26 cellular contexts compared by ENCODE assay signal in the genomic region with DNA sequence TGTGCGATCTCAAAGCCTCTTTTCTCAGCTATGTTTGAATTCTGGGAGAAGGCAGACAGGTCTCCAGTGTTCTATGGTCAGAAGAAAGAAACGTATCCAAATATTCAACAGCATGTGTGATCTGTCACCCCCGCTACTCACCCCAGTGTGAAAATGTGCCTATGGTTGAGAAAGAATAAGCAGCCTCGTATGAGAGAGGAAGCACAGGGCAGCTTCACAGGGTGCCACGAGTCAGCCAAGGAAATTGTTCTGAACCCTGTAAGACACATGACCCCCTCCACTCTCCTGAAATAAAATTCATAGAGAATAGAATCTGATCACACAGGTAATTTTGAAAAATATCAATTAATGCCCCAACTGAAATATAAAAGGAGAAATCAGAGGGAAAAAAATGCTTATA. TPM values are rescaled to one million over a fixed set of nuclear protein-coding genes. Genes with fewer than 3 reads are reported as not detected.
DNase-seq lines count a peak whose midpoint lies in the region; ATAC-seq, FAIRE-seq and TF ChIP-seq lines count a peak whose summit lies in the region.
"Had no signal": no experiment of that assay in that cellular context is flagged by ENCODE, and none has a peak within 500 bp of the region (broad histone marks: within the 10 kb centered on the region; RNA-seq: fewer than 3 reads in every experiment).

No MANE protein-coding gene starts in this region.

- H3K4me3 ChIP-seq in ACC112 (ENCODE audit: low read depth, low read length) = no peak overlapping the region
- H3K4me3 ChIP-seq in GM12878 = no peak overlapping the region
- no peak overlapping the region for H3K4me3 ChIP-seq in lower lobe of right lung
- H3K4me3 ChIP-seq: upper lobe of left lung had no signal

- CTCF ChIA-PET in GM12878 (lab: Yijun Ruan, JAX) = interaction anchor here (0.8 kb wide), 1 partner anchor 10 kb away, joined by 4 read pairs; a partner anchor contains a TSS
- CTCF ChIA-PET in MCF 10A (lab: Yijun Ruan, JAX) = no interaction called here

- peak; percentile 74 for FAIRE-seq in GM12878 (lab: Jason Lieb, UNC)
- FAIRE-seq: colon, G401.6 had no signal

- H3K9me3 Mint-ChIP-seq in MCF 10A (ENCODE audit: unreplicated experiment) = no peaks in the 10 kb centered on the region
- H3K9me3 Mint-ChIP-seq: activated CD4-positive, alpha-beta memory T cell treated with anti-CD3 and anti-CD28 coated beads for 36 hours; brain; CD4-positive, alpha-beta T cell; endodermal cell; natural killer cell had no signal

- no peaks in the 10 kb centered on the region for H3K79me2 ChIP-seq in ACC112 (ENCODE audit: control insufficient read depth, insufficient read depth, low read length, unreplicated experiment)
- no peaks in the 10 kb centered on the region for H3K79me2 ChIP-seq in GM12878 (ENCODE audit: control insufficient read depth, insufficient read depth, low read length)

- H3K9me3 ChIP-seq in GM12878 (replicated peaks; ENCODE audit: control insufficient read depth, insufficient read depth, low read length) = no peaks in the 10 kb centered on the region
- H3K9me3 ChIP-seq in lower lobe of right lung = no peaks in the 10 kb centered on the region
- H3K9me3 ChIP-seq: SK-N-SH, upper lobe of left lung had no signal

- SMC1A ChIA-PET in GM12878 (lab: Charles Lee; ENCODE audit: uncharacterized antibody, unreplicated experiment) = no interaction called here

- no peaks in the 10 kb centered on the region for H3K4me1 Mint-ChIP-seq in MCF 10A (ENCODE audit: insufficient read depth, unreplicated experiment)
- H3K4me1 Mint-ChIP-seq: brain, natural killer cell had no signal

- H4K20me1 ChIP-seq in GM12878 (ENCODE audit: control insufficient read depth, insufficient read depth) = no peaks in the 10 kb centered on the region

- H3K27ac Mint-ChIP-seq in MCF 10A (ENCODE audit: low read depth, unreplicated experiment) = no peak overlapping the region
- H3K27ac Mint-ChIP-seq: activated CD4-positive, alpha-beta memory T cell treated with anti-CD3 and anti-CD28 coated beads for 36 hours; CD4-positive, alpha-beta T cell; endodermal cell; natural killer cell had no signal

- TF ChIP-seq CTCF in GM12878 (IDR thresholded peaks at IDR 0.05 in 2 of 3, conservative IDR thresholded peaks at IDR 0.05 in 1 of 3; ENCODE audit: control insufficient read depth in 2 of 3, extremely low read depth in 1 of 3, insufficient read depth in 1 of 3, low read depth in 3 of 3, low read length in 3 of 3) (no peak), lower lobe of right lung (IDR thresholded peaks at IDR 0.05) (no peak), MCF 10A (IDR thresholded peaks at IDR 0.05; ENCODE audit: unreplicated experiment) (no peak)

- H3K27me3 ChIP-seq in ACC112 (ENCODE audit: insufficient read depth, low read length) = no peaks in the 10 kb centered on the region
- H3K27me3 ChIP-seq in GM12878 (replicated peaks in 1 of 2; ENCODE audit: control insufficient read depth in 2 of 2, insufficient read depth in 2 of 2, low read length in 1 of 2) = no peaks in the 10 kb centered on the region
- no peaks in the 10 kb centered on the region for H3K27me3 ChIP-seq in lower lobe of right lung (ENCODE audit: low read depth)
- H3K27me3 ChIP-seq: upper lobe of left lung had no signal

- POLR2A ChIA-PET in GM12878 (lab: Charles Lee) = interaction anchor here (0.6 kb wide), 1 partner anchor 315 kb away, joined by 3 read pairs; no protein-coding TSS in a partner anchor
- POLR2A ChIA-PET in MCF 10A (lab: Yijun Ruan, JAX) = interaction anchor here (0.7 to 3.7 kb wide), 4 partner anchors 8 to 697 kb away, joined by 3 to 13 read pairs (median 4); a partner anchor contains a TSS

- TF ChIP-seq POLR2A in GM12878 (IDR thresholded peaks at IDR 0.05; ENCODE audit: low read depth, low read length) = no peak

- peak overlapping the region; percentile 14 for H2AFZ ChIP-seq in ACC112 (ENCODE audit: low read length, unreplicated experiment)
- no peak overlapping the region for H2AFZ ChIP-seq in GM12878 (ENCODE audit: control insufficient read depth, low read depth, low read length)

- in situ Hi-C loops in GM12878 (cut with MboI) = no loop called here

- WGBS in GM12878 (ENCODE audit: insufficient coverage, insufficient replicate concordance, low lambda C conversion rate, missing lambda C conversion rate) = 58% methylated on average over 5 of the region's 5 CpGs

- BruUV-seq in GM12878 (replicated peaks; lab: Mats Ljungman, UMichigan) = no TSS peak
- BruUV-seq in MCF 10A (replicated peaks; lab: Mats Ljungman, UMichigan) = no TSS peak

- no peak overlapping the region for H3K4me2 ChIP-seq in GM12878 (ENCODE audit: control insufficient read depth, insufficient read depth)
- H3K4me2 ChIP-seq: SK-N-SH had no signal

- DNase-seq in GDM1 (lab: John Stamatoyannopoulos, UW) (peak; percentile 10), GM12878 (ENCODE audit: low read depth, low spot score) (no peak), lower lobe of right lung (no peak), NCI-H2081 treated with DMSO at 0.1 percent for 48 hours (lab: John Stamatoyannopoulos, UW) (no peak), MCF 10A (ENCODE audit: unreplicated experiment) (no peak)
- no peak for DNase-seq in stimulated activated CD4-positive, alpha-beta T cell treated with anti-CD3 and anti-CD28 coated beads, Interleukin-2, amount 100 ng/mL, for 24 hours
- DNase-seq: activated CD4-positive, alpha-beta memory T cell treated with anti-CD3 and anti-CD28 coated beads for 36 hours; activated CD4-positive, CD25-positive, alpha-beta regulatory T cell; activated gamma-delta T cell; activated T-cell treated with anti-CD3 and anti-CD28 coated beads for 4 hours; CD4-positive, alpha-beta T cell; endodermal cell; glutamatergic neuron; midbrain; natural killer cell; NCI-H524 treated with DMSO at 0.1 percent for 48 hours; posterior cingulate gyrus; RPMI8226; SK-N-SH; T-helper 9 cell had no signal

- ATAC-seq in GM12878 = peak; percentile 24; the same call in 1 of the 3 replicates
- peak; percentile 73 to 78 for ATAC-seq in lower lobe of right lung
- no peak for ATAC-seq in GM18498 (IDR thresholded peaks at IDR 0.05; ENCODE audit: unreplicated experiment)
- ATAC-seq: natural killer cell had no signal

- RAD21 ChIA-PET in GM12878 (lab: Charles Lee; ENCODE audit: unreplicated experiment) = no interaction called here

- no peak for TF ChIP-seq EP300 in GM12878 (IDR thresholded peaks at IDR 0.05; ENCODE audit: borderline replicate concordance in 1 of 2, control insufficient read depth in 1 of 2, low read depth in 2 of 2, low read length in 2 of 2)

- no peaks in the 10 kb centered on the region for H3K36me3 Mint-ChIP-seq in MCF 10A (ENCODE audit: insufficient read depth, unreplicated experiment)
- H3K36me3 Mint-ChIP-seq: activated CD4-positive, alpha-beta memory T cell treated with anti-CD3 and anti-CD28 coated beads for 36 hours; brain; natural killer cell had no signal

- no peak for TF ChIP-seq RAD21 in GM12878 (IDR thresholded peaks at IDR 0.05; ENCODE audit: insufficient read depth, low read depth, low read length)

- H3K4me1 ChIP-seq in ACC112 (ENCODE audit: control insufficient read depth, insufficient read depth, low read length, unreplicated experiment) (no peaks in the 10 kb centered on the region), GM12878 (ENCODE audit: control insufficient read depth, insufficient read depth, low read length) (no peaks in the 10 kb centered on the region), lower lobe of right lung (peaks cover 10% of the 10 kb centered on the region)

- H3K27me3 Mint-ChIP-seq in MCF 10A (ENCODE audit: insufficient read depth, unreplicated experiment) = no peaks in the 10 kb centered on the region
- H3K27me3 Mint-ChIP-seq: activated CD4-positive, alpha-beta memory T cell treated with anti-CD3 and anti-CD28 coated beads for 36 hours had no signal

- no peak overlapping the region for H3K27ac ChIP-seq in ACC112 (ENCODE audit: low read depth, low read length)
- H3K27ac ChIP-seq in GM12878 (ENCODE audit: control insufficient read depth, insufficient read depth) = no peak overlapping the region
- H3K27ac ChIP-seq in lower lobe of right lung = peak overlapping the region; percentile 6

- intact Hi-C loops in GM12878 (cut with micrococcal nuclease; ENCODE audit: unreplicated experiment) = no loop called here
- intact Hi-C loops in lower lobe of right lung (cut with DNase I) = no loop called here
- intact Hi-C loops in MCF 10A (cut with micrococcal nuclease) = no loop called here

- H3K9ac ChIP-seq in GM12878 (ENCODE audit: control insufficient read depth, insufficient read depth, low read length) = no peak overlapping the region
- H3K9ac ChIP-seq: SK-N-SH had no signal

- no peak overlapping the region for H3K4me3 Mint-ChIP-seq in MCF 10A (ENCODE audit: unreplicated experiment)
- H3K4me3 Mint-ChIP-seq: activated CD4-positive, alpha-beta memory T cell treated with anti-CD3 and anti-CD28 coated beads for 36 hours; brain; CD4-positive, alpha-beta T cell; endodermal cell; natural killer cell had no signal

- H3K36me3 ChIP-seq in ACC112 (ENCODE audit: insufficient read depth, low read length) (no peaks in the 10 kb centered on the region), GM12878 (ENCODE audit: control insufficient read depth in 2 of 2, insufficient read depth in 2 of 2, low read length in 1 of 2) (no peaks in the 10 kb centered on the region), lower lobe of right lung (no peaks in the 10 kb centered on the region)
- H3K36me3 ChIP-seq: upper lobe of left lung had no signal

RNA-seq across cellular contexts. Expression of a gene that starts 8.0 kb away (rescaled TPM):
- 1,461 and 1,609 TPM in 2 replicates for total RNA-seq in GM12878 (2013; cell fraction: nucleolus; rRNA removed)
- total RNA-seq in GM12878 (2014; rRNA removed) = 236 and 277 TPM in 2 replicates
- 241 and 248 TPM in 2 replicates for total RNA-seq in GM12878 (2014; rRNA removed; fragmentation: Illumina TruSeq; extraction: Trizol)
- 262 and 263 TPM in 2 replicates for total RNA-seq in GM12878 (2021)
- 149 TPM for polyA plus RNA-seq in GM12878 (2011; ENCODE audit: low read depth)
- polyA plus RNA-seq in GM12878 (2011; rRNA removed) = 565 and 880 TPM in 2 replicates
- polyA plus RNA-seq in GM12878 (2011; cell fraction: cytosol; rRNA removed) = 149 and 276 TPM in 2 replicates
- 1,214 and 1,398 TPM in 2 replicates for polyA plus RNA-seq in GM12878 (2011; cell fraction: nucleus; rRNA removed)
- polyA plus RNA-seq in GM12878 (2012) = 229 and 264 TPM in 2 replicates
- 324 and 460 TPM in 2 replicates for polyA plus RNA-seq in GM12878 (2014; fragmentation: Illumina TruSeq; extraction: Trizol)
- 100 to 1,000 TPM; 163 to 170 TPM for polyA plus RNA-seq in GM12878 (2014; fragmentation: Nextera tagmentation; extraction: Ambion mirVana)
- 150 and 191 TPM in 2 replicates for polyA plus RNA-seq in GM12878 (2014; rRNA removed)
- polyA plus RNA-seq in GM12878 (2016; fragmentation: Nextera tagmentation; extraction: Ambion mirVana) = 100 to 1,000 TPM; 232 to 246 TPM
- 301 and 769 TPM in 2 replicates for polyA minus RNA-seq in GM12878 (2011; rRNA and poly(A)+ RNA removed)
- polyA minus RNA-seq in GM12878 (2011; cell fraction: cytosol; rRNA and poly(A)+ RNA removed) = 57.1 and 80.7 TPM in 2 replicates
- polyA minus RNA-seq in GM12878 (2011; cell fraction: nucleus; rRNA and poly(A)+ RNA removed) = 245 and 280 TPM in 2 replicates
- total RNA-seq in lower lobe of right lung = 230 TPM
- 179 and 182 TPM in 2 replicates for total RNA-seq in MCF 10A (2022)

RNA-seq across cellular contexts. Expression of a gene that starts 10.5 kb away (rescaled TPM):
- total RNA-seq in GM12878 (2013; cell fraction: nucleolus; rRNA removed) = 8.4 and 12.0 TPM in 2 replicates
- 14.5 and 17.3 TPM in 2 replicates for total RNA-seq in GM12878 (2014; rRNA removed)
- 16.9 and 18.2 TPM in 2 replicates for total RNA-seq in GM12878 (2014; rRNA removed; fragmentation: Illumina TruSeq; extraction: Trizol)
- 9.9 and 10.3 TPM in 2 replicates for total RNA-seq in GM12878 (2021)
- 8.4 TPM for polyA plus RNA-seq in GM12878 (2011; ENCODE audit: low read depth)
- polyA plus RNA-seq in GM12878 (2011; rRNA removed) = 3.6 and 4.5 TPM in 2 replicates
- 1.8 and 2.5 TPM in 2 replicates for polyA plus RNA-seq in GM12878 (2011; cell fraction: cytosol; rRNA removed)
- 1.3 and 2.9 TPM in 2 replicates for polyA plus RNA-seq in GM12878 (2011; cell fraction: nucleus; rRNA removed)
- polyA plus RNA-seq in GM12878 (2012) = 9.5 and 11.9 TPM in 2 replicates
- 13.2 and 18.9 TPM in 2 replicates for polyA plus RNA-seq in GM12878 (2014; fragmentation: Illumina TruSeq; extraction: Trizol)
- polyA plus RNA-seq in GM12878 (2014; fragmentation: Nextera tagmentation; extraction: Ambion mirVana) = 10 to 100 TPM in 1 of 2 experiments, 1 to 10 TPM in 1; 7.7 to 13.1 TPM
- polyA plus RNA-seq in GM12878 (2014; rRNA removed) = 7.3 and 8.3 TPM in 2 replicates
- polyA plus RNA-seq in GM12878 (2016; fragmentation: Nextera tagmentation; extraction: Ambion mirVana) = 10 to 100 TPM; 21.8 to 23.2 TPM
- 2.9 and 5.9 TPM in 2 replicates for polyA minus RNA-seq in GM12878 (2011; rRNA and poly(A)+ RNA removed)
- 3.7 and 6.1 TPM in 2 replicates for polyA minus RNA-seq in GM12878 (2011; cell fraction: cytosol; rRNA and poly(A)+ RNA removed)
- polyA minus RNA-seq in GM12878 (2011; cell fraction: nucleus; rRNA and poly(A)+ RNA removed) = 9.6 and 13.0 TPM in 2 replicates
- total RNA-seq in lower lobe of right lung = 24.3 TPM
- 21.3 and 22.8 TPM in 2 replicates for total RNA-seq in MCF 10A (2022)

RNA-seq across cellular contexts. Expression of a gene that starts 56.8 kb away (rescaled TPM):
- total RNA-seq in GM12878 (2013; cell fraction: nucleolus; rRNA removed) = 368 and 375 TPM in 2 replicates
- 345 and 394 TPM in 2 replicates for total RNA-seq in GM12878 (2014; rRNA removed)
- total RNA-seq in GM12878 (2014; rRNA removed; fragmentation: Illumina TruSeq; extraction: Trizol) = 701 and 730 TPM in 2 replicates
- 578 and 595 TPM in 2 replicates for total RNA-seq in GM12878 (2021)
- polyA plus RNA-seq in GM12878 (2011; ENCODE audit: low read depth) = 218 TPM
- polyA plus RNA-seq in GM12878 (2011; rRNA removed) = 529 and 804 TPM in 2 replicates
- 216 and 238 TPM in 2 replicates for polyA plus RNA-seq in GM12878 (2011; cell fraction: cytosol; rRNA removed)
- 220 and 335 TPM in 2 replicates for polyA plus RNA-seq in GM12878 (2011; cell fraction: nucleus; rRNA removed)
- polyA plus RNA-seq in GM12878 (2012) = 269 and 346 TPM in 2 replicates
- 812 and 992 TPM in 2 replicates for polyA plus RNA-seq in GM12878 (2014; fragmentation: Illumina TruSeq; extraction: Trizol)
- polyA plus RNA-seq in GM12878 (2014; fragmentation: Nextera tagmentation; extraction: Ambion mirVana) = 100 to 1,000 TPM; 659 to 997 TPM
- 430 and 462 TPM in 2 replicates for polyA plus RNA-seq in GM12878 (2014; rRNA removed)
- 1,000 to 10,000 TPM; 1,157 to 1,169 TPM for polyA plus RNA-seq in GM12878 (2016; fragmentation: Nextera tagmentation; extraction: Ambion mirVana)
- 323 and 432 TPM in 2 replicates for polyA minus RNA-seq in GM12878 (2011; rRNA and poly(A)+ RNA removed)
- 184 and 232 TPM in 2 replicates for polyA minus RNA-seq in GM12878 (2011; cell fraction: cytosol; rRNA and poly(A)+ RNA removed)
- polyA minus RNA-seq in GM12878 (2011; cell fraction: nucleus; rRNA and poly(A)+ RNA removed) = 150 and 246 TPM in 2 replicates
- 150 TPM for total RNA-seq in lower lobe of right lung
- 681 and 693 TPM in 2 replicates for total RNA-seq in MCF 10A (2022)

RNA-seq across cellular contexts. Expression of a gene that starts 57.3 kb away (rescaled TPM):
- total RNA-seq in GM12878 (2013; cell fraction: nucleolus; rRNA removed) = 58.4 and 59.6 TPM in 2 replicates
- total RNA-seq in GM12878 (2014; rRNA removed) = 210 and 211 TPM in 2 replicates
- 421 and 442 TPM in 2 replicates for total RNA-seq in GM12878 (2014; rRNA removed; fragmentation: Illumina TruSeq; extraction: Trizol)
- 174 and 180 TPM in 2 replicates for total RNA-seq in GM12878 (2021)
- polyA plus RNA-seq in GM12878 (2011; ENCODE audit: low read depth) = 119 TPM
- 259 and 411 TPM in 2 replicates for polyA plus RNA-seq in GM12878 (2011; rRNA removed)
- polyA plus RNA-seq in GM12878 (2011; cell fraction: cytosol; rRNA removed) = 72.8 and 91.8 TPM in 2 replicates
- 62.7 and 81.2 TPM in 2 replicates for polyA plus RNA-seq in GM12878 (2011; cell fraction: nucleus; rRNA removed)
- polyA plus RNA-seq in GM12878 (2012) = 175 and 372 TPM in 2 replicates
- polyA plus RNA-seq in GM12878 (2014; fragmentation: Illumina TruSeq; extraction: Trizol) = 498 and 661 TPM in 2 replicates
- 100 to 1,000 TPM; 872 to 988 TPM for polyA plus RNA-seq in GM12878 (2014; fragmentation: Nextera tagmentation; extraction: Ambion mirVana)
- 488 and 513 TPM in 2 replicates for polyA plus RNA-seq in GM12878 (2014; rRNA removed)
- polyA plus RNA-seq in GM12878 (2016; fragmentation: Nextera tagmentation; extraction: Ambion mirVana) = 1,000 to 10,000 TPM; 1,051 to 1,096 TPM
- polyA minus RNA-seq in GM12878 (2011; rRNA and poly(A)+ RNA removed) = 31.4 and 46.9 TPM in 2 replicates
- polyA minus RNA-seq in GM12878 (2011; cell fraction: cytosol; rRNA and poly(A)+ RNA removed) = 11.3 and 15.9 TPM in 2 replicates
- polyA minus RNA-seq in GM12878 (2011; cell fraction: nucleus; rRNA and poly(A)+ RNA removed) = 35.8 and 59.9 TPM in 2 replicates
- total RNA-seq in lower lobe of right lung = 65.3 TPM
- total RNA-seq in MCF 10A (2022) = 80.0 and 95.2 TPM in 2 replicates
